ENCODE assay signal across 14 cellular contexts in genomic region chr2:229884775-229885699, GRCh38. TPM values are rescaled to one million over a fixed set of nuclear protein-coding genes. Genes with fewer than 3 reads are reported as not detected.
A peak's percentile ranks its signal among the peaks of the same experiment; 100 is the strongest.
DNase-seq lines count a peak whose midpoint lies in the region; ATAC-seq and TF ChIP-seq lines count a peak whose summit lies in the region.
"Had no signal": no experiment of that assay in that cellular context is flagged by ENCODE, and none has a peak within 500 bp of the region (broad histone marks: within the 10 kb centered on the region; RNA-seq: fewer than 3 reads in every experiment).

No MANE protein-coding gene starts in this region.

- H3K27ac Mint-ChIP-seq in endodermal cell (peak overlapping the region; percentile 70), T-cell (peak overlapping the region in 1 of 2 donors; percentile 55)
- H3K27ac Mint-ChIP-seq: activated naive CD8-positive, alpha-beta T cell treated with anti-CD3 and anti-CD28 coated beads, Interleukin-2, amount 50 U/mL, for 24 hours had no signal

- H4K20me1 ChIP-seq in smooth muscle cell (ENCODE audit: low read depth) = peaks cover 99% of the 10 kb centered on the region

- H3K36me3 ChIP-seq in endodermal cell (ENCODE audit: control insufficient read depth, insufficient read depth, low read length) (peaks cover 19% of the 10 kb centered on the region), smooth muscle cell (ENCODE audit: low read depth) (no peaks in the 10 kb centered on the region)
- H3K36me3 ChIP-seq: thyroid gland had no signal

- H3K36me3 Mint-ChIP-seq in endodermal cell (ENCODE audit: low read depth) (peaks cover 11% of the 10 kb centered on the region), T-cell (peaks cover 17% of the 10 kb centered on the region)

- peaks cover 99% of the 10 kb centered on the region for H3K79me2 ChIP-seq in smooth muscle cell (ENCODE audit: low read depth)

- no peak overlapping the region for H3K4me2 ChIP-seq in smooth muscle cell

- peaks cover 8% of the 10 kb centered on the region for H3K4me1 ChIP-seq in endodermal cell (ENCODE audit: control insufficient read depth, insufficient read depth, low read length)
- no peaks in the 10 kb centered on the region for H3K4me1 ChIP-seq in smooth muscle cell (ENCODE audit: low read depth)

- CTCF ChIA-PET in T-cell (lab: Charles Lee) = no interaction called here

- H3F3A ChIP-seq in smooth muscle cell (ENCODE audit: low read depth) = no peaks in the 10 kb centered on the region

- H3K27me3 Mint-ChIP-seq in endodermal cell (ENCODE audit: insufficient read depth) (no peaks in the 10 kb centered on the region), T-cell (no peaks in the 10 kb centered on the region)
- H3K27me3 Mint-ChIP-seq: activated naive CD8-positive, alpha-beta T cell treated with anti-CD3 and anti-CD28 coated beads, Interleukin-2, amount 50 U/mL, for 24 hours had no signal

- H3K4me1 Mint-ChIP-seq in endodermal cell (peaks cover 34% of the 10 kb centered on the region), T-cell (peaks cover 50 to 70% (median 64%) of the 10 kb centered on the region in 3 donors)

- H3K9ac ChIP-seq in endodermal cell (ENCODE audit: extremely low read depth, low read length, poor library complexity, severe bottlenecking) = no peak overlapping the region
- no peak overlapping the region for H3K9ac ChIP-seq in smooth muscle cell (ENCODE audit: low read depth)

- H3K27ac ChIP-seq in endodermal cell (ENCODE audit: low read depth, low read length) (no peak overlapping the region), smooth muscle cell (ENCODE audit: low read depth) (no peak overlapping the region)
- H3K27ac ChIP-seq: SK-N-MC, thyroid gland had no signal

- H3K9me3 ChIP-seq in endodermal cell (ENCODE audit: control insufficient read depth, low read length) (no peaks in the 10 kb centered on the region), smooth muscle cell (replicated peaks; ENCODE audit: low read depth) (no peaks in the 10 kb centered on the region)
- H3K9me3 ChIP-seq: thyroid gland had no signal

- POLR2A ChIA-PET in T-cell (lab: Charles Lee) = interaction anchor here (0.6 to 0.9 kb wide), 2 partner anchors 11 to 36 kb away, joined by 3 to 13 read pairs; no protein-coding TSS in a partner anchor

- 91 to 100% methylated on average over 2 to 5 of the region's 5 CpGs for WGBS in endodermal cell (ENCODE audit: insufficient coverage in 1 of 2, insufficient read length in 1 of 2), 2 experiments
- WGBS in smooth muscle cell (ENCODE audit: low lambda C conversion rate) = 98% methylated on average over 5 of the region's 5 CpGs

- ATAC-seq in GM18511 (IDR thresholded peaks at IDR 0.05; ENCODE audit: unreplicated experiment) = peak; percentile 79
- peak; percentile 91 for ATAC-seq in GM19463 (IDR thresholded peaks at IDR 0.05; ENCODE audit: unreplicated experiment)
- peak; percentile 83 for ATAC-seq in HG02884 (IDR thresholded peaks at IDR 0.05; ENCODE audit: unreplicated experiment)
- no peak for ATAC-seq in T-cell (replicated peaks in 1 of 4)
- ATAC-seq: activated naive CD8-positive, alpha-beta T cell treated with anti-CD3 and anti-CD28 coated beads, Interleukin-2, amount 50 U/mL, for 24 hours had no signal

- H3K9me3 Mint-ChIP-seq in endodermal cell (no peaks in the 10 kb centered on the region), T-cell (no peaks in the 10 kb centered on the region)
- H3K9me3 Mint-ChIP-seq: activated naive CD8-positive, alpha-beta T cell treated with anti-CD3 and anti-CD28 coated beads, Interleukin-2, amount 50 U/mL, for 24 hours had no signal

- no peak overlapping the region for H2AFZ ChIP-seq in smooth muscle cell (ENCODE audit: low read depth)

- TF ChIP-seq CTCF in endodermal cell (conservative IDR thresholded peaks at IDR 0.05) (no peak), smooth muscle cell (IDR thresholded peaks at IDR 0.05; ENCODE audit: borderline replicate concordance, insufficient read depth, poor library complexity, severe bottlenecking) (no peak)

- DNase-seq in endodermal cell (no peak), MV-4-11 (lab: John Stamatoyannopoulos, UW) (no peak), T-cell (no peak), smooth muscle cell (lab: John Stamatoyannopoulos, UW; ENCODE audit: unreplicated experiment) (no peak), NCI-H2029 treated with DMSO at 0.1 percent for 48 hours (lab: John Stamatoyannopoulos, UW) (no peak)
- DNase-seq: activated naive CD8-positive, alpha-beta T cell treated with anti-CD3 and anti-CD28 coated beads, Interleukin-2, amount 50 U/mL, for 24 hours; midbrain; NCI-H1105 treated with DMSO at 0.1 percent for 48 hours; retina; thyroid gland had no signal

- no peak overlapping the region for H3K4me3 ChIP-seq in endodermal cell (ENCODE audit: low read length)
- no peak overlapping the region for H3K4me3 ChIP-seq in smooth muscle cell
- H3K4me3 ChIP-seq: SK-N-MC, thyroid gland had no signal

- no peak overlapping the region for H3K4me3 Mint-ChIP-seq in endodermal cell
- no peak overlapping the region for H3K4me3 Mint-ChIP-seq in T-cell
- H3K4me3 Mint-ChIP-seq: activated naive CD8-positive, alpha-beta T cell treated with anti-CD3 and anti-CD28 coated beads, Interleukin-2, amount 50 U/mL, for 24 hours had no signal

- H3K27me3 ChIP-seq in endodermal cell (ENCODE audit: control insufficient read depth, insufficient read depth, low read length, poor library complexity, severe bottlenecking) (no peaks in the 10 kb centered on the region), smooth muscle cell (ENCODE audit: low read depth) (no peaks in the 10 kb centered on the region)
- H3K27me3 ChIP-seq: thyroid gland had no signal

RNA-seq across cellular contexts. Expression of gene TRIP12, which starts 36.8 kb away (rescaled TPM):
- total RNA-seq in endodermal cell = 100 to 1,000 TPM; 177 to 229 TPM
- polyA plus RNA-seq in endodermal cell (2013, experiment 1 of 2) = 98.1 TPM
- polyA plus RNA-seq in endodermal cell (2013, experiment 2 of 2) = 101 TPM
- total RNA-seq in T-cell = 100 to 1,000 TPM; 185 to 219 (median 192) TPM
- 103 and 149 TPM in 2 replicates for total RNA-seq in smooth muscle cell
- polyA plus RNA-seq in smooth muscle cell = 30.2 and 45.5 TPM in 2 replicates

RNA-seq across cellular contexts. Expression of gene FBXO36, which starts 37.3 kb away (rescaled TPM):
- total RNA-seq in endodermal cell (10 to 100 TPM in 1 of 2 donors, 1 to 10 TPM in 1; 6.7 to 13.3 TPM), T-cell (1 to 10 TPM in 3 of 5 donors, under 1 TPM in 2; 0.62 to 1.6 (median 1.1) TPM), smooth muscle cell (8.8 and 13.8 TPM in 2 replicates)
- 7.5 TPM for polyA plus RNA-seq in endodermal cell (2013, experiment 1 of 2)
- 7.9 TPM for polyA plus RNA-seq in endodermal cell (2013, experiment 2 of 2)
- polyA plus RNA-seq in smooth muscle cell = 5.4 and 9.3 TPM in 2 replicates

Comparison
In these comparisons a context has a peak if more than half of its experiments do, and no peak if none do; other contexts are left out.
1. ATAC-seq: peak in GM18511 (single experiment), GM19463 (single experiment) and HG02884 (single experiment); none in T-cell (0 of 4).